ENCODE assay signal across 11 cellular contexts in genomic region chrX:106959897-106960296, GRCh38. TPM values are rescaled to one million over a fixed set of nuclear protein-coding genes. Genes with fewer than 3 reads are reported as not detected.
DNase-seq lines count a peak whose midpoint lies in the region; ATAC-seq and TF ChIP-seq lines count a peak whose summit lies in the region.
"Had no signal": no experiment of that assay in that cellular context is flagged by ENCODE, and none has a peak within 500 bp of the region (broad histone marks: within the 10 kb centered on the region; RNA-seq: fewer than 3 reads in every experiment).

No MANE protein-coding gene starts in this region.

- H2BK120ac ChIP-seq in IMR-90 (ENCODE audit: low read depth, low read length): no peak overlapping the region

- dilution Hi-C loops in IMR-90 (cut with HindIII; ENCODE audit: low sequenced_read_pairs, unreplicated experiment): no loop called here

- H3K18ac ChIP-seq in IMR-90 (ENCODE audit: low read depth, low read length): no peak overlapping the region

- no peaks in the 10 kb centered on the region for H3K9me3 ChIP-seq in IMR-90 (ENCODE audit: control insufficient read depth, insufficient read depth, low read length)
- no peaks in the 10 kb centered on the region for H3K9me3 ChIP-seq in body of pancreas
- no peaks in the 10 kb centered on the region for H3K9me3 ChIP-seq in left lung

- H3K27me3 ChIP-seq in IMR-90 (ENCODE audit: control insufficient read depth, insufficient read depth, low read length): 0 out of 2 replicates have a peak, but pooled peaks cover 3% of the 10 kb centered on the region
- H3K27me3 ChIP-seq in body of pancreas: no peaks in the 10 kb centered on the region
- H3K27me3 ChIP-seq in left lung: peaks cover 0 to 9% of the 10 kb centered on the region in 2 donors

- WGBS in IMR-90 (ENCODE audit: extremely low coverage in 2 of 2, insufficient read length in 1 of 2), 2 experiments: 60% methylated on average over 1 of the region's 2 CpGs; no CpG with 5 or more reads in 1 of the 2 experiments
- WGBS in body of pancreas, 2 donors: 45% methylated on average over 2 of the region's 2 CpGs; no CpG with 5 or more reads in 1 of the 2 donors

- intact Hi-C loops in IMR-90 (cut with micrococcal nuclease) (no loop called here), body of pancreas (cut with DNase I) (no loop called here), left lung (cut with DNase I) (loop anchor here in 1 of 2 donors (10.0 kb wide), 1 partner anchor 65 kb away; no protein-coding TSS in a partner anchor)

- H3K23ac ChIP-seq in IMR-90 (ENCODE audit: low read depth, low read length): no peak overlapping the region

- TF ChIP-seq RAD21 in IMR-90 (IDR thresholded peaks at IDR 0.05; ENCODE audit: low read length): peak; percentile 31; the same call in 1 of the 2 replicates

- H3K36me3 ChIP-seq in IMR-90 (ENCODE audit: control insufficient read depth, insufficient read depth, low read length): peaks cover 8% of the 10 kb centered on the region
- no peaks in the 10 kb centered on the region for H3K36me3 ChIP-seq in body of pancreas (replicated peaks in 1 of 2; ENCODE audit: insufficient read depth in 1 of 2, low read depth in 2 of 2)
- H3K36me3 ChIP-seq in left lung: no peaks in the 10 kb centered on the region

- H2AFZ ChIP-seq in IMR-90 (replicated peaks; ENCODE audit: low read length, poor library complexity): no peak overlapping the region

- no peak overlapping the region for H2BK20ac ChIP-seq in IMR-90 (ENCODE audit: low read depth, low read length)

- CTCF ChIA-PET in IMR-90 (lab: Yijun Ruan, JAX): interaction anchor here (1.0 to 1.5 kb wide), 3 partner anchors 62 to 86 kb away, joined by 3 to 18 read pairs (median 7); no protein-coding TSS in a partner anchor

- H3K9me1 ChIP-seq in IMR-90 (ENCODE audit: insufficient read depth, low read length): no peaks in the 10 kb centered on the region

- no peaks in the 10 kb centered on the region for H4K20me1 ChIP-seq in IMR-90 (ENCODE audit: insufficient read depth, low read length)

- in situ Hi-C loops in IMR-90 (cut with MboI; ENCODE audit: low sequenced_read_pairs): no loop called here

- H4K8ac ChIP-seq in IMR-90 (ENCODE audit: low read depth in 2 of 2, low read length in 2 of 2): no peak overlapping the region

- H4K91ac ChIP-seq in IMR-90 (ENCODE audit: insufficient read depth, low read depth, low read length): no peak overlapping the region

- TF ChIP-seq POLR2A in IMR-90 (IDR thresholded peaks at IDR 0.05; ENCODE audit: low read depth, low read length): no peak
- no peak for TF ChIP-seq POLR2A in body of pancreas (IDR thresholded peaks at IDR 0.05)

- no peak overlapping the region for H2AK9ac ChIP-seq in IMR-90 (replicated peaks; ENCODE audit: low read depth, low read length, poor library complexity)

- H3K4me2 ChIP-seq in IMR-90 (ENCODE audit: low read depth, low read length): no peak overlapping the region

- no peak overlapping the region for H3K14ac ChIP-seq in IMR-90 (replicated peaks; ENCODE audit: low read depth, low read length)

- no peak overlapping the region for H3K27ac ChIP-seq in IMR-90 (ENCODE audit: insufficient read depth, low read length)
- H3K27ac ChIP-seq in body of pancreas: no peak overlapping the region
- no peak overlapping the region for H3K27ac ChIP-seq in left lung

- no peaks in the 10 kb centered on the region for H3K79me1 ChIP-seq in IMR-90 (ENCODE audit: low read depth in 1 of 2, low read length in 2 of 2)

- no peak overlapping the region for H2BK15ac ChIP-seq in IMR-90 (ENCODE audit: low read depth, low read length)

- POLR2A ChIA-PET in IMR-90 (lab: Charles Lee; ENCODE audit: unreplicated experiment): no interaction called here

- BruUV-seq in IMR-90 (replicated peaks; lab: Mats Ljungman, UMichigan): no TSS peak

- ATAC-seq in IMR-90 (ENCODE audit: low read depth) (peak; percentile 60; the same call in 1 of the 2 replicates), body of pancreas (no peak), left lung (peak; percentile 66)

- no peak overlapping the region for H3K4me3 ChIP-seq in AG09309 (ENCODE audit: control insufficient read depth, low read depth, low read length)
- H3K4me3 ChIP-seq in IMR-90 (ENCODE audit: insufficient read depth, low read depth, low read length): no peak overlapping the region
- no peak overlapping the region for H3K4me3 ChIP-seq in body of pancreas
- no peak overlapping the region for H3K4me3 ChIP-seq in left lung

- H4K5ac ChIP-seq in IMR-90 (ENCODE audit: low read depth, low read length): no peak overlapping the region

- H3K4me1 ChIP-seq in IMR-90 (ENCODE audit: control insufficient read depth, insufficient read depth, low read length) (peaks cover 5% of the 10 kb centered on the region; the same call in 1 of the 2 replicates), body of pancreas (no peaks in the 10 kb centered on the region), left lung (no peaks in the 10 kb centered on the region)

- TF ChIP-seq CTCF in AG09309 (IDR thresholded peaks at IDR 0.05; ENCODE audit: control insufficient read depth, insufficient read depth, low read depth, low read length, missing control alignments) (peak; percentile 39), IMR-90 (conservative IDR thresholded peaks at IDR 0.05; ENCODE audit: low read depth, low read length) (peak; percentile 41), body of pancreas (IDR thresholded peaks at IDR 0.05) (peak in 4 of 7 experiments; percentile 13 to 49 (median 31)), left lung (IDR thresholded peaks at IDR 0.05) (no peak)

- no peak overlapping the region for H2BK5ac ChIP-seq in IMR-90 (ENCODE audit: low read depth, low read length, poor library complexity, severe bottlenecking)

- H3K9ac ChIP-seq in IMR-90 (ENCODE audit: low read depth, low read length): no peak overlapping the region

- H2AK5ac ChIP-seq in IMR-90 (ENCODE audit: low read depth, low read length): no peak overlapping the region

- no peak overlapping the region for H3K56ac ChIP-seq in IMR-90 (ENCODE audit: extremely low read depth, insufficient read depth, low read length)

- DNase-seq in AG09309 (ENCODE audit: low read depth): no peak
- DNase-seq in IMR-90: peak; percentile 33
- DNase-seq in body of pancreas: peak in 3 of 4 donors; percentile 2 to 13 (median 6)
- no peak for DNase-seq in left lung
- no peak for DNase-seq in NCI-H2171 (lab: John Stamatoyannopoulos, UW)
- DNase-seq in central memory CD4-positive, alpha-beta T cell: no peak
- DNase-seq in ureter (ENCODE audit: low spot score): no peak
- DNase-seq in OCI-M2 (lab: John Stamatoyannopoulos, UW; ENCODE audit: unreplicated experiment): no peak
- DNase-seq: effector CD4-positive, alpha-beta T cell; RPMI8226 had no signal

- no peak overlapping the region for H3K4ac ChIP-seq in IMR-90 (ENCODE audit: low read depth, low read length)

TF ChIP-seq in IMR-90, 13 proteins besides CTCF, POLR2A, EP300 and RAD21:
- TF ChIP-seq SMC3 (IDR thresholded peaks at IDR 0.05; ENCODE audit: low read depth, low read length) (peak; percentile 43; the same call in 1 of the 2 replicates), MAFK (IDR thresholded peaks at IDR 0.05; ENCODE audit: low read depth, low read length) (no peak)

RNA-seq across cellular contexts. Expression of gene CLDN2, which starts 39.7 kb away (rescaled TPM):
- total RNA-seq in IMR-90 (2012; rRNA removed) (not detected in 2 replicates), body of pancreas (1 to 10 TPM in 1 of 2 donors, under 1 TPM in 1; 0.33 to 6.0 TPM), left lung (1 to 10 TPM in 1 of 2 donors, under 1 TPM in 1; 0.16 to 2.9 TPM), ureter (not detected)
- polyA plus RNA-seq in IMR-90 (2012; rRNA removed): 0.03 TPM in 2 replicates
- polyA plus RNA-seq in IMR-90 (2012; cell fraction: cytosol; rRNA removed): 0.01 TPM in 1 of 2 replicates, not detected in the other
- polyA plus RNA-seq in IMR-90 (2012; cell fraction: nucleus; rRNA removed; ENCODE audit: low replicate concordance): 0.02 and 0.08 TPM in 2 replicates
- total RNA-seq: mononuclear cell had no signal

RNA-seq across cellular contexts. Expression of gene MORC4, which starts 40.1 kb away (rescaled TPM):
- total RNA-seq in IMR-90 (2012; rRNA removed) (33.1 and 34.2 TPM in 2 replicates), body of pancreas (10 to 100 TPM in 1 of 2 donors, 1 to 10 TPM in 1; 6.9 to 15.6 TPM), left lung (10 to 100 TPM; 12.8 to 26.2 TPM), ureter (19.7 TPM)
- polyA plus RNA-seq in IMR-90 (2012; rRNA removed): 13.6 and 17.5 TPM in 2 replicates
- polyA plus RNA-seq in IMR-90 (2012; cell fraction: cytosol; rRNA removed): 3.7 and 4.5 TPM in 2 replicates
- 4.6 and 29.1 TPM in 2 replicates for polyA plus RNA-seq in IMR-90 (2012; cell fraction: nucleus; rRNA removed; ENCODE audit: low replicate concordance)

RNA-seq across cellular contexts. Expression of gene RIPPLY1, which starts 56.8 kb away (rescaled TPM):
- total RNA-seq in IMR-90 (2012; rRNA removed): not detected in 2 replicates
- polyA plus RNA-seq in IMR-90 (2012; rRNA removed): not detected in 2 replicates
- polyA plus RNA-seq in IMR-90 (2012; cell fraction: cytosol; rRNA removed): not detected in 2 replicates
- polyA plus RNA-seq in IMR-90 (2012; cell fraction: nucleus; rRNA removed; ENCODE audit: low replicate concordance): 0.07 and 0.15 TPM in 2 replicates
- total RNA-seq in body of pancreas: not detected
- not detected for total RNA-seq in left lung
- total RNA-seq in ureter: not detected
- total RNA-seq: mononuclear cell had no signal

Comparison
In these comparisons a context has a peak if more than half of its experiments do, and no peak if none do; other contexts are left out.
1. DNase-seq: peak in IMR-90 (single experiment) and body of pancreas (3 of 4); none in AG09309 (single experiment), left lung (0 of 2), NCI-H2171 (single experiment), central memory CD4-positive, alpha-beta T cell (single experiment), ureter (single experiment) and OCI-M2 (single experiment).
2. CTCF ChIP-seq: peak in AG09309 (single experiment), IMR-90 (single experiment) and body of pancreas (4 of 7); none in left lung (0 of 2).